In genomic region chr9:79774356-79774755, GRCh38 we compare ENCODE assay signal across 30 cellular contexts.
"Had no signal": no experiment of that assay in that cellular context is flagged by ENCODE, and none has a peak within 500 bp of the region (broad histone marks: within the 10 kb centered on the region; RNA-seq: fewer than 3 reads in every experiment).

No MANE protein-coding gene starts in this region.

- DNase-seq: activated CD4-positive, alpha-beta T cell treated with anti-CD3 and anti-CD28 coated beads, Interleukin-2, amount 10 ng/mL, durations not matched to agents 24 days and 14 days; activated CD4-positive, alpha-beta T cell treated with anti-CD3 and anti-CD28 coated beads, Interleukin-2, amount 50 U/mL, for 4 hours; activated CD8-positive, alpha-beta T cell treated with anti-CD3 and anti-CD28 coated beads for 36 hours; activated gamma-delta T cell treated with Interleukin-2 at 50 U/mL for 16 hours; activated naive CD4-positive, alpha-beta T cell treated with anti-CD3 and anti-CD28 coated beads for 36 hours; activated T-cell treated with anti-CD3 and anti-CD28 coated beads, Interleukin-2, amount 50 U/mL, for 1 hour; activated T-cell treated with anti-CD3 and anti-CD28 coated beads, Interleukin-2, amount 50 U/mL, for 72 hours; adrenal gland; anterior cingulate cortex; body of pancreas; Kasumi-1; KG1; MG63; NCI-H1048; NCI-H1105 treated with DMSO at 0.1 percent for 48 hours; NCI-H1436; NCI-H1694; NCI-H1930; NCI-H2081 treated with DMSO at 0.1 percent for 48 hours; NCI-H345; NCI-H524 treated with DMSO at 0.1 percent for 48 hours; SHP77; SK-N-SH had no signal

- ATAC-seq: activated CD8-positive, alpha-beta T cell treated with anti-CD3 and anti-CD28 coated beads for 36 hours; activated naive CD4-positive, alpha-beta T cell treated with anti-CD3 and anti-CD28 coated beads, Interleukin-2, amount 50 U/mL, for 72 hours; activated T-cell treated with anti-CD3 and anti-CD28 coated beads, Interleukin-2, amount 50 U/mL, for 72 hours; body of pancreas; Panc1 had no signal

- H3K27me3 Mint-ChIP-seq: activated CD4-positive, alpha-beta T cell treated with anti-CD3 and anti-CD28 coated beads, Interleukin-2, amount 10 ng/mL, durations not matched to agents 24 days and 14 days; activated CD8-positive, alpha-beta T cell treated with anti-CD3 and anti-CD28 coated beads for 36 hours had no signal

- H3K36me3 Mint-ChIP-seq: activated naive CD4-positive, alpha-beta T cell treated with anti-CD3 and anti-CD28 coated beads, Interleukin-2, amount 50 U/mL, for 72 hours had no signal

- H3K9me3 Mint-ChIP-seq: activated CD8-positive, alpha-beta T cell treated with anti-CD3 and anti-CD28 coated beads for 36 hours; activated naive CD4-positive, alpha-beta T cell treated with anti-CD3 and anti-CD28 coated beads for 36 hours; activated naive CD4-positive, alpha-beta T cell treated with anti-CD3 and anti-CD28 coated beads, Interleukin-2, amount 50 U/mL, for 72 hours; T-helper 1 cell treated with Interleukin-12 subunit alpha and Interleukin-12 subunit beta and Interleukin-4 antibody, amounts not matched to agents 30 μg/mL and 1 μg/mL, for 36 hours; T-helper 2 cell treated with Interferon-gamma antibody and Interleukin-4, amounts not matched to agents 5 μg/mL and 100 μg/mL, for 36 hours had no signal

- H3K9ac ChIP-seq: SK-N-SH had no signal

- H3K4me3 ChIP-seq: adrenal gland, body of pancreas, breast epithelium, MG63, SJSA1 had no signal

- H3K4me2 ChIP-seq: SK-N-SH had no signal

- H3K27ac ChIP-seq: adrenal gland, body of pancreas, breast epithelium, SJSA1 had no signal

- H3K4me3 Mint-ChIP-seq: activated CD4-positive, alpha-beta T cell treated with anti-CD3 and anti-CD28 coated beads, Interleukin-2, amount 10 ng/mL, durations not matched to agents 24 days and 14 days; activated CD8-positive, alpha-beta T cell treated with anti-CD3 and anti-CD28 coated beads for 36 hours; activated naive CD4-positive, alpha-beta T cell treated with anti-CD3 and anti-CD28 coated beads for 36 hours; activated T-cell treated with anti-CD3 and anti-CD28 coated beads, Interleukin-2, amount 50 U/mL, for 72 hours; T-helper 1 cell treated with Interleukin-12 subunit alpha and Interleukin-12 subunit beta and Interleukin-4 antibody, amounts not matched to agents 30 μg/mL and 1 μg/mL, for 36 hours; T-helper 2 cell treated with Interferon-gamma antibody and Interleukin-4, amounts not matched to agents 5 μg/mL and 100 μg/mL, for 36 hours had no signal

- H3K27ac Mint-ChIP-seq: activated CD4-positive, alpha-beta T cell treated with anti-CD3 and anti-CD28 coated beads, Interleukin-2, amount 10 ng/mL, durations not matched to agents 24 days and 14 days; activated CD8-positive, alpha-beta T cell treated with anti-CD3 and anti-CD28 coated beads for 36 hours; activated naive CD4-positive, alpha-beta T cell treated with anti-CD3 and anti-CD28 coated beads for 36 hours; activated naive CD4-positive, alpha-beta T cell treated with anti-CD3 and anti-CD28 coated beads, Interleukin-2, amount 50 U/mL, for 72 hours; activated T-cell treated with anti-CD3 and anti-CD28 coated beads, Interleukin-2, amount 50 U/mL, for 72 hours; activated T-helper 2 cell treated with anti-CD3 and anti-CD28 coated beads, Interferon-gamma antibody, Interleukin-2, Interleukin-4, amounts not matched to agents 10 μg/mL and 5 μg/mL and 100 μg/mL, durations not matched to agents 14 hours and 24 hours and 36 hours; T-helper 1 cell treated with Interleukin-12 subunit alpha and Interleukin-12 subunit beta and Interleukin-4 antibody, amounts not matched to agents 30 μg/mL and 1 μg/mL, for 36 hours; T-helper 2 cell treated with Interferon-gamma antibody and Interleukin-4, amounts not matched to agents 5 μg/mL and 100 μg/mL, for 36 hours had no signal

- H3K4me1 ChIP-seq: adrenal gland, body of pancreas, breast epithelium, SJSA1 had no signal

- H3K36me3 ChIP-seq: adrenal gland, breast epithelium, MG63, SJSA1 had no signal

- H3K4me1 Mint-ChIP-seq: activated CD4-positive, alpha-beta T cell treated with anti-CD3 and anti-CD28 coated beads, Interleukin-2, amount 10 ng/mL, durations not matched to agents 24 days and 14 days had no signal

- H3K27me3 ChIP-seq: adrenal gland, body of pancreas, breast epithelium, MG63, SJSA1 had no signal
